Comparison of ENCODE assay signal across 8 cellular contexts in genomic region chr1:243421784-243422183, GRCh38.
A peak's percentile ranks its signal among the peaks of the same experiment; 100 is the strongest.
DNase-seq lines count a peak whose midpoint lies in the region; ATAC-seq and TF ChIP-seq lines count a peak whose summit lies in the region.

No MANE protein-coding gene starts in this region.

- ATAC-seq in GM18868 (IDR thresholded peaks at IDR 0.05; ENCODE audit: unreplicated experiment) (peak; percentile 93), HG03378 (IDR thresholded peaks at IDR 0.05; ENCODE audit: unreplicated experiment) (peak; percentile 71), HG03108 (IDR thresholded peaks at IDR 0.05; ENCODE audit: unreplicated experiment) (no peak)

- intact Hi-C loops in A673 (cut with micrococcal nuclease; ENCODE audit: unreplicated experiment), result no loop called here

- no TSS peak for BruUV-seq in A673 (replicated peaks; lab: Mats Ljungman, UMichigan)

- H3K4me3 ChIP-seq in A673 (ENCODE audit: low read depth, low read length, poor library complexity, severe bottlenecking), result peak overlapping the region; percentile 2

- POLR2A ChIA-PET in A673 (lab: Charles Lee; ENCODE audit: low non-redundant PET), result interaction anchor here (0.6 kb wide), 1 partner anchor 1191 kb away, joined by 4 read pairs; no protein-coding TSS in a partner anchor

- H3K27me3 ChIP-seq in A673 (replicated peaks; ENCODE audit: insufficient read depth, low read depth, low read length, poor library complexity), result no peaks in the 10 kb centered on the region

- H3K4me1 ChIP-seq in A673 (ENCODE audit: insufficient read depth, low read length, poor library complexity, severe bottlenecking), result peaks cover 5% of the 10 kb centered on the region

- no peaks in the 10 kb centered on the region for H3K36me3 ChIP-seq in A673 (ENCODE audit: insufficient read depth, low read length, poor library complexity, severe bottlenecking)

- peak; percentile 41 for DNase-seq in A673 (ENCODE audit: low spot score)
- peak; percentile 35 to 48 for DNase-seq in NOMO-1 (lab: John Stamatoyannopoulos, UW; ENCODE audit: unreplicated experiment in 2 of 2)
- peak; percentile 12 for DNase-seq in activated effector memory CD4-positive, alpha-beta T cell treated with Interleukin-2 at 50 U/mL for 16 hours
- peak; percentile 48 for DNase-seq in iPS-NIHi7 (ENCODE audit: extremely low spot score)
- peak; percentile 51 for DNase-seq in stimulated activated CD4-positive, alpha-beta T cell treated with anti-CD3 and anti-CD28 coated beads, Interleukin-4, amount 100 ng/mL, for 24 hours

- CTCF ChIA-PET in A673 (lab: Charles Lee), result no interaction called here

- no peak overlapping the region for H3K27ac ChIP-seq in A673 (ENCODE audit: low read depth, low read length, poor library complexity, severe bottlenecking)

- H3K9me3 ChIP-seq in A673 (ENCODE audit: low read depth, low read length, poor library complexity, severe bottlenecking), result no peaks in the 10 kb centered on the region

- no peak for TF ChIP-seq CTCF in A673 (conservative IDR thresholded peaks at IDR 0.05; ENCODE audit: low read depth, low read length)
